8 cellular contexts compared by ENCODE assay signal in genomic region chr22:42719656-42720262, GRCh38. TPM values are rescaled to one million over a fixed set of nuclear protein-coding genes. Genes with fewer than 3 reads are reported as not detected.
A peak's percentile ranks its signal among the peaks of the same experiment; 100 is the strongest.
DNase-seq lines count a peak whose midpoint lies in the region; ATAC-seq lines count a peak whose summit lies in the region.

No MANE protein-coding gene starts in this region.

- POLR2A ChIA-PET in activated naive CD8-positive, alpha-beta T cell treated with anti-CD3 and anti-CD28 coated beads, Interleukin-2, amount 10 ng/mL, durations not matched to agents 7 days and 5 days (lab: Charles Lee) = interaction anchor here (0.6 kb wide), 1 partner anchor 13 kb away, joined by 3 read pairs; no protein-coding TSS in a partner anchor

- no peak overlapping the region for H3K27ac Mint-ChIP-seq in activated naive CD8-positive, alpha-beta T cell treated with anti-CD3 and anti-CD28 coated beads, Interleukin-2, amount 10 ng/mL, durations not matched to agents 7 days and 5 days

- H3K9me3 ChIP-seq in subcutaneous abdominal adipose tissue (ENCODE audit: control insufficient read depth in 5 of 5, low read length in 5 of 5) = no peaks in the 10 kb centered on the region

- peaks cover 68% of the 10 kb centered on the region for H3K27me3 Mint-ChIP-seq in activated naive CD8-positive, alpha-beta T cell treated with anti-CD3 and anti-CD28 coated beads, Interleukin-2, amount 10 ng/mL, durations not matched to agents 7 days and 5 days

- peaks cover 15% of the 10 kb centered on the region for H3K4me1 Mint-ChIP-seq in activated naive CD8-positive, alpha-beta T cell treated with anti-CD3 and anti-CD28 coated beads, Interleukin-2, amount 10 ng/mL, durations not matched to agents 7 days and 5 days

- H3K4me3 ChIP-seq in subcutaneous abdominal adipose tissue (ENCODE audit: low read depth in 1 of 5, low read length in 5 of 5) = peak overlapping the region; percentile 70 to 86 (median 77)

- peaks cover 0 to 20% (median 5%) of the 10 kb centered on the region in 5 donors for H3K27me3 ChIP-seq in subcutaneous abdominal adipose tissue (ENCODE audit: control insufficient read depth in 5 of 5, insufficient read depth in 4 of 5, low read length in 5 of 5)

- H3K9ac ChIP-seq in subcutaneous abdominal adipose tissue (ENCODE audit: low read length in 5 of 5) = peak overlapping the region; percentile 62 to 83 (median 79)

- DNase-seq in DMS79 treated with DMSO at 0.1 percent for 48 hours (lab: John Stamatoyannopoulos, UW) = peak; percentile 13
- DNase-seq in DMS79 (lab: John Stamatoyannopoulos, UW) = no peak
- DNase-seq in activated naive CD8-positive, alpha-beta T cell treated with anti-CD3 and anti-CD28 coated beads, Interleukin-2, amount 10 ng/mL, durations not matched to agents 7 days and 5 days = no peak
- peak; percentile 54 for DNase-seq in iPS-NIHi7 (ENCODE audit: extremely low spot score)
- no peak for DNase-seq in islet precursor cell
- DNase-seq in activated effector memory CD4-positive, alpha-beta T cell treated with Interleukin-2 at 50 U/mL for 16 hours = no peak

- peaks cover 1 to 38% (median 34%) of the 10 kb centered on the region in 5 donors for H3K4me1 ChIP-seq in subcutaneous abdominal adipose tissue (ENCODE audit: control insufficient read depth in 5 of 5, insufficient read depth in 5 of 5, low read length in 5 of 5)

- peak overlapping the region; percentile 45 for H3K4me3 Mint-ChIP-seq in activated naive CD8-positive, alpha-beta T cell treated with anti-CD3 and anti-CD28 coated beads, Interleukin-2, amount 10 ng/mL, durations not matched to agents 7 days and 5 days

- peak overlapping the region; percentile 74 for H3K27ac ChIP-seq in subcutaneous abdominal adipose tissue (ENCODE audit: low read depth, low read length)

- H3K36me3 Mint-ChIP-seq in activated naive CD8-positive, alpha-beta T cell treated with anti-CD3 and anti-CD28 coated beads, Interleukin-2, amount 10 ng/mL, durations not matched to agents 7 days and 5 days = no peaks in the 10 kb centered on the region

- ATAC-seq in activated naive CD8-positive, alpha-beta T cell treated with anti-CD3 and anti-CD28 coated beads, Interleukin-2, amount 10 ng/mL, durations not matched to agents 7 days and 5 days (ENCODE audit: low read depth) = no peak
- no peak for ATAC-seq in HG02588 (IDR thresholded peaks at IDR 0.05; ENCODE audit: unreplicated experiment)

- H3K9me3 Mint-ChIP-seq in activated naive CD8-positive, alpha-beta T cell treated with anti-CD3 and anti-CD28 coated beads, Interleukin-2, amount 10 ng/mL, durations not matched to agents 7 days and 5 days = no peaks in the 10 kb centered on the region

- no peaks in the 10 kb centered on the region for H3K36me3 ChIP-seq in subcutaneous abdominal adipose tissue (ENCODE audit: control insufficient read depth in 5 of 5, insufficient read depth in 5 of 5, low read length in 5 of 5)

RNA-seq across cellular contexts. Expression of gene A4GALT, which starts 0.9 kb away (rescaled TPM):
- not detected for total RNA-seq in activated naive CD8-positive, alpha-beta T cell treated with anti-CD3 and anti-CD28 coated beads, Interleukin-2, amount 10 ng/mL, durations not matched to agents 7 days and 5 days

Comparison
In these comparisons a context has a peak if more than half of its experiments do, and no peak if none do; other contexts are left out.
1. DNase-seq: peak in DMS79 treated with DMSO at 0.1 percent for 48 hours (single experiment) and iPS-NIHi7 (single experiment); none in DMS79 (single experiment), activated naive CD8-positive, alpha-beta T cell treated with anti-CD3 and anti-CD28 coated beads, Interleukin-2, amount 10 ng/mL, durations not matched to agents 7 days and 5 days (single experiment), islet precursor cell (single experiment) and activated effector memory CD4-positive, alpha-beta T cell treated with Interleukin-2 at 50 U/mL for 16 hours (single experiment).